In genomic region chr1:147172168-147173016, GRCh38 we compare ENCODE assay signal across 1 cellular context.
A peak's percentile ranks its signal among the peaks of the same experiment; 100 is the strongest.
TF ChIP-seq lines count a peak whose summit lies in the region.

PRKAB2 (minus strand) TSS chr1:147172470; CDS start chr1:147172144, 326 bp downstream.

TF ChIP-seq in HEK293, 187 proteins besides CTCF, POLR2A, EP300 and RAD21 (continued from another document and continues in another):
- TF ChIP-seq ZNF354C (tag by site-specific recombination; IDR thresholded peaks at IDR 0.05; ENCODE audit: borderline replicate concordance, low read depth) (no peak), AEBP2 (tag by site-specific recombination; IDR thresholded peaks at IDR 0.05; ENCODE audit: borderline replicate concordance) (no peak), INSM2 (tag by site-specific recombination; IDR thresholded peaks at IDR 0.05) (peak; percentile 65), ZNF549 (tag by site-specific recombination; IDR thresholded peaks at IDR 0.05) (peak; percentile 33; the same call in 1 of the 2 replicates), ZNF248 (tag by site-specific recombination; IDR thresholded peaks at IDR 0.05) (no peak), ZBTB26 (tag by site-specific recombination; optimal IDR thresholded peaks at IDR 0.05) (peak; percentile 98), ZNF658 (tag by site-specific recombination; IDR thresholded peaks at IDR 0.05) (no peak), ZSCAN23 (tag by site-specific recombination; IDR thresholded peaks at IDR 0.05) (peak; percentile 15; the same call in 1 of the 2 replicates), GLI4 (tag by site-specific recombination; IDR thresholded peaks at IDR 0.05) (no peak), MEIS1 (CRISPR knock-in tag; IDR thresholded peaks at IDR 0.05; ENCODE audit: borderline replicate concordance) (0 out of 2 replicates have a peak, but pooled peaks have one; percentile 42), ZNF623 (tag by site-specific recombination; IDR thresholded peaks at IDR 0.05) (0 out of 2 replicates have a peak, but pooled peaks have one; percentile 17), ELK4 (IDR thresholded peaks at IDR 0.05; ENCODE audit: borderline replicate concordance, low read depth, low read length) (no peak), ZNF473 (tag by site-specific recombination; IDR thresholded peaks at IDR 0.05) (no peak), PRDM2 (tag by site-specific recombination; IDR thresholded peaks at IDR 0.05; ENCODE audit: borderline replicate concordance) (no peak), YY1 (tag by site-specific recombination; IDR thresholded peaks at IDR 0.05) (peak; percentile 91), ZFP69B (tag by site-specific recombination; IDR thresholded peaks at IDR 0.05) (peak; percentile 54), ZNF521 (tag by site-specific recombination; IDR thresholded peaks at IDR 0.05) (no peak), SP7 (tag by site-specific recombination; IDR thresholded peaks at IDR 0.05) (peak; percentile 94), ZNF629 (tag by site-specific recombination; IDR thresholded peaks at IDR 0.05) (peak; percentile 82), ZFHX2 (tag by site-specific recombination; conservative IDR thresholded peaks at IDR 0.05) (peak; percentile 70), ZNF837 (tag by site-specific recombination; IDR thresholded peaks at IDR 0.05) (no peak), KLF10 (tag by site-specific recombination; IDR thresholded peaks at IDR 0.05) (peak; percentile 97), ZNF561 (tag by site-specific recombination; IDR thresholded peaks at IDR 0.05; ENCODE audit: borderline replicate concordance) (peak; percentile 96), ZNF121 (tag by site-specific recombination; IDR thresholded peaks at IDR 0.05) (peak; percentile 82), KLF16 (tag by site-specific recombination; IDR thresholded peaks at IDR 0.05) (peak; percentile 98), ZNF214 (tag by site-specific recombination; IDR thresholded peaks at IDR 0.05; ENCODE audit: borderline replicate concordance) (no peak), ZNF211 (tag by site-specific recombination; IDR thresholded peaks at IDR 0.05; ENCODE audit: low read depth) (no peak), KLF17 (tag by site-specific recombination; IDR thresholded peaks at IDR 0.05) (peak; percentile 81; the same call in 1 of the 2 replicates), ZNF341 (tag by site-specific recombination; IDR thresholded peaks at IDR 0.05; ENCODE audit: low read depth) (peak; percentile 92), ZNF2 (tag by site-specific recombination; IDR thresholded peaks at IDR 0.05) (peak; percentile 48), ZNF148 (tag by site-specific recombination; IDR thresholded peaks at IDR 0.05; ENCODE audit: borderline replicate concordance) (no peak), KLF9 (tag by site-specific recombination; IDR thresholded peaks at IDR 0.05; ENCODE audit: low read depth) (peak; percentile 93), ZNF174 (tag by site-specific recombination; IDR thresholded peaks at IDR 0.05) (peak; percentile 72; the same call in 1 of the 2 replicates), ZNF501 (tag by site-specific recombination; IDR thresholded peaks at IDR 0.05) (peak; percentile 92; the same call in 1 of the 2 replicates), PRDM1 (tag by site-specific recombination; IDR thresholded peaks at IDR 0.05) (no peak), ZNF394 (tag by site-specific recombination; IDR thresholded peaks at IDR 0.05; ENCODE audit: borderline replicate concordance) (peak; percentile 65; the same call in 1 of the 2 replicates), ZNF518A (tag by site-specific recombination; conservative IDR thresholded peaks at IDR 0.05; ENCODE audit: low read depth) (peak; percentile 33; the same call in 1 of the 2 replicates)
